Comparison of ENCODE assay signal across 21 cellular contexts in the genomic region with DNA sequence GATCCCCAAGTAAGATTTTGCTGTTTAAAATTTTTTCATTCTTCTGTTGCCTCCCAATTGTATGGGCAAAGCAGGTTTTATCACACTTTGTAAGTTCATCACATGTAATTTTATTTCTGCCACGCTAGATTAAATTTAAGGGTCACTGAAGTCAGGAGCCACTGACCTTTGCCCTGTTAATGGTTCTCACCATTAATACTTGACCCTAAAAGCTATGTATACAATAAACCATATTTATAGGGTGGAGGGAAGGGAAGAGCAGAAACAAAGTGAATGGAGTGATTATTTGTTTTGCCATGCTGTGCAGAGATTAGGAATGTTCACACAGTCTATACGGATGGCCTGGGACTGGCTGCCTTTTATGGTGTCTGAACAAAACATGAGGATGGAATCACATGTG.
"Had no signal": no experiment of that assay in that cellular context is flagged by ENCODE, and none has a peak within 500 bp of the region (broad histone marks: within the 10 kb centered on the region; RNA-seq: fewer than 3 reads in every experiment).

No MANE protein-coding gene starts in this region.

- DNase-seq: dermis blood vessel endothelial cell; effector memory CD4-positive, alpha-beta T cell; naive thymus-derived CD4-positive, alpha-beta T cell; stimulated activated CD4-positive, alpha-beta T cell treated with anti-CD3 and anti-CD28 coated beads, Interleukin-2, amount 100 ng/mL, for 24 hours; stimulated activated CD4-positive, alpha-beta T cell treated with anti-CD3 and anti-CD28 coated beads, Interleukin-4, amount 100 ng/mL, for 24 hours; stimulated activated naive CD4-positive, alpha-beta T cell treated with Interleukin-2 at 50 U/mL for 16 hours; stomach; thyroid gland; trophoblast cell had no signal

- H3K9me3 ChIP-seq: prostate gland, thyroid gland, vagina had no signal

- ATAC-seq: left lobe of liver; naive thymus-derived CD4-positive, alpha-beta T cell; sciatic nerve; stimulated activated effector memory CD8-positive, alpha-beta T cell treated with anti-CD3 and anti-CD28 coated beads, Interleukin-12 subunit alpha, Interleukin-12 subunit beta, amount 100 ng/mL, for 72 hours had no signal

- H3K4me3 Mint-ChIP-seq: memory B cell; naive thymus-derived CD4-positive, alpha-beta T cell; nephron; neural progenitor cell; stimulated activated effector memory CD8-positive, alpha-beta T cell treated with anti-CD3 and anti-CD28 coated beads, Interleukin-12 subunit alpha, Interleukin-12 subunit beta, amount 100 ng/mL, for 72 hours had no signal

- H3K36me3 ChIP-seq: neural progenitor cell, prostate gland, right atrium auricular region, stomach, thyroid gland, vagina had no signal

- H3K27ac Mint-ChIP-seq: memory B cell; naive thymus-derived CD4-positive, alpha-beta T cell; nephron; neural progenitor cell; stimulated activated effector memory CD8-positive, alpha-beta T cell treated with anti-CD3 and anti-CD28 coated beads, Interleukin-12 subunit alpha, Interleukin-12 subunit beta, amount 100 ng/mL, for 72 hours had no signal

- H3K4me3 ChIP-seq: coronary artery, lung, neural progenitor cell, prostate gland, right atrium auricular region, stomach, thyroid gland, vagina had no signal

- H3K27me3 Mint-ChIP-seq: memory B cell; naive thymus-derived CD4-positive, alpha-beta T cell had no signal

- H3K36me3 Mint-ChIP-seq: memory B cell; naive thymus-derived CD4-positive, alpha-beta T cell; neural progenitor cell; stimulated activated effector memory CD8-positive, alpha-beta T cell treated with anti-CD3 and anti-CD28 coated beads, Interleukin-12 subunit alpha, Interleukin-12 subunit beta, amount 100 ng/mL, for 72 hours had no signal

- H3K4me1 Mint-ChIP-seq: memory B cell; naive thymus-derived CD4-positive, alpha-beta T cell; nephron; stimulated activated effector memory CD8-positive, alpha-beta T cell treated with anti-CD3 and anti-CD28 coated beads, Interleukin-12 subunit alpha, Interleukin-12 subunit beta, amount 100 ng/mL, for 72 hours had no signal

- H3K4me1 ChIP-seq: neural progenitor cell, parathyroid adenoma, prostate gland, right atrium auricular region, stomach, thyroid gland, vagina had no signal
